In the genomic region with DNA sequence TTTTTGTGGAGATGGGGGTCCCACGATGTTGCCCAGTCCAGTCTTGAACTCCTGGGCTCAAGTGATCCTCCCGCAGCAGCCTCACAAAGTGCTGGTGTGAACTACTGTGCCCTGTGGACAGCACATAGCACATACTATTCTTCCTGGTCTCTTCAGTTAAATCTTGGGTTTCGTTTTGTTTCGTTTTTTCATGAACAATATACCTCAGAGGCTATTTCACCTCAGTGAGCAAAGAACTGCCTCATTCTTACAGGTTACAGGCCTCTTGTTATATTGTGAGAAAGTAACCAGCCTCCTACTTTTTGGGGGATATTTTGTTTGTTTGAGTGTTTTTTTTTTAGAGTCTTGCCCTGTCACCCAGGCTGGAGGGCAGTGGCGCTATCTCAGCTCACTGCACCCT, we compare ENCODE assay signal across 16 cellular contexts. TPM values are rescaled to one million over a fixed set of nuclear protein-coding genes. Genes with fewer than 3 reads are reported as not detected.
DNase-seq lines count a peak whose midpoint lies in the region; ATAC-seq and TF ChIP-seq lines count a peak whose summit lies in the region.
"Had no signal": no experiment of that assay in that cellular context is flagged by ENCODE, and none has a peak within 500 bp of the region (broad histone marks: within the 10 kb centered on the region; RNA-seq: fewer than 3 reads in every experiment).

No MANE protein-coding gene starts in this region.

- no peaks in the 10 kb centered on the region for H3K27me3 ChIP-seq in mammary epithelial cell (ENCODE audit: insufficient read depth, low read length)
- H3K27me3 ChIP-seq in upper lobe of left lung: no peaks in the 10 kb centered on the region
- H3K27me3 ChIP-seq: ascending aorta, foreskin keratinocyte had no signal

- 64% methylated on average over 5 of the region's 5 CpGs for WGBS in mammary epithelial cell (ENCODE audit: low coverage, missing lambda C conversion rate)
- WGBS in upper lobe of left lung, 2 donors: 53 to 61% methylated on average over 5 of the region's 5 CpGs

- peaks cover 41% of the 10 kb centered on the region for H3K4me1 Mint-ChIP-seq in MCF 10A (ENCODE audit: insufficient read depth, unreplicated experiment)

- no peak overlapping the region for H3K4me2 ChIP-seq in mammary epithelial cell (ENCODE audit: insufficient read depth, low read depth, low read length)

- POLR2A ChIA-PET in MCF 10A (lab: Yijun Ruan, JAX): interaction anchor here (0.6 to 7.7 kb wide), 7 partner anchors 16 to 142 kb away, joined by 3 to 189 read pairs (median 10); a partner anchor contains a TSS

- peaks cover 43% of the 10 kb centered on the region for H3K36me3 Mint-ChIP-seq in MCF 10A (ENCODE audit: insufficient read depth, unreplicated experiment)

- no peaks in the 10 kb centered on the region for H3K27me3 Mint-ChIP-seq in MCF 10A (ENCODE audit: insufficient read depth, unreplicated experiment)
- H3K27me3 Mint-ChIP-seq: activated CD4-positive, alpha-beta T cell treated with anti-CD3 and anti-CD28 coated beads, Interleukin-2, amount 10 ng/mL, durations not matched to agents 24 days and 14 days had no signal

- H4K20me1 ChIP-seq in mammary epithelial cell (ENCODE audit: insufficient read depth, low read length): no peaks in the 10 kb centered on the region

- in situ Hi-C loops in mammary epithelial cell (cut with MboI; ENCODE audit: low sequenced_read_pairs in 2 of 2) (no loop called here), KBM-7 (cut with MboI; ENCODE audit: low pct_unique_long_range_greater_than_20kb, low sequenced_read_pairs) (no loop called here)

- no peak overlapping the region for H3K27ac ChIP-seq in mammary epithelial cell (ENCODE audit: insufficient read depth, low read depth, low read length)
- H3K27ac ChIP-seq in upper lobe of left lung: peak overlapping the region; percentile 63 to 81 (median 74)
- H3K27ac ChIP-seq: ascending aorta, foreskin keratinocyte had no signal

- TF ChIP-seq CTCF in MCF 10A (IDR thresholded peaks at IDR 0.05; ENCODE audit: unreplicated experiment): no peak
- TF ChIP-seq CTCF in mammary epithelial cell (conservative IDR thresholded peaks at IDR 0.05 in 1 of 2, IDR thresholded peaks at IDR 0.05 in 1 of 2; ENCODE audit: extremely low read depth in 1 of 2, insufficient read depth in 1 of 2, low read depth in 1 of 2, low read length in 2 of 2): no peak
- TF ChIP-seq CTCF in upper lobe of left lung (IDR thresholded peaks at IDR 0.05): no peak

- H2AFZ ChIP-seq in mammary epithelial cell (ENCODE audit: low read depth, low read length): no peak overlapping the region

- H3K4me3 ChIP-seq in mammary epithelial cell (replicated peaks in 1 of 3; ENCODE audit: insufficient read depth in 1 of 3, low read depth in 2 of 3, low read length in 3 of 3): no peak overlapping the region
- H3K4me3 ChIP-seq in upper lobe of left lung: no peak overlapping the region
- H3K4me3 ChIP-seq: ascending aorta, HAP-1 had no signal

- no peak for TF ChIP-seq POLR2A in upper lobe of left lung (IDR thresholded peaks at IDR 0.05)

- H3K79me2 ChIP-seq in mammary epithelial cell (ENCODE audit: insufficient read depth, low read length): peaks cover 4% of the 10 kb centered on the region

- no peak for TF ChIP-seq EP300 in upper lobe of left lung (IDR thresholded peaks at IDR 0.05)

- H3K4me1 ChIP-seq in mammary epithelial cell (ENCODE audit: insufficient read depth, low read length) (peaks cover 35% of the 10 kb centered on the region), upper lobe of left lung (peaks cover 22 to 40% (median 34%) of the 10 kb centered on the region in 4 donors)
- H3K4me1 ChIP-seq: HAP-1 had no signal

- CTCF ChIA-PET in MCF 10A (lab: Yijun Ruan, JAX) (interaction anchor here (0.6 to 2.8 kb wide), 6 partner anchors 15 to 613 kb away, joined by 3 to 14 read pairs (median 4); no protein-coding TSS in a partner anchor), mammary epithelial cell (lab: Charles Lee; ENCODE audit: low non-redundant PET) (no interaction called here)

- peaks cover 8% of the 10 kb centered on the region for H3K9me3 Mint-ChIP-seq in MCF 10A (ENCODE audit: unreplicated experiment)
- H3K9me3 Mint-ChIP-seq: activated CD4-positive, alpha-beta T cell treated with anti-CD3 and anti-CD28 coated beads, Interleukin-2, amount 10 ng/mL, durations not matched to agents 24 days and 14 days; nephron progenitor cell had no signal

- no peak overlapping the region for H3K9ac ChIP-seq in mammary epithelial cell (ENCODE audit: insufficient read depth, low read length)

- intact Hi-C loops in MCF 10A (cut with micrococcal nuclease) (loop anchor here (5.0 kb wide), 1 partner anchor 141 kb away; no protein-coding TSS in a partner anchor), mammary epithelial cell (cut with micrococcal nuclease) (loop anchor here (5.0 kb wide), 2 partner anchors 89 to 204 kb away; no protein-coding TSS in a partner anchor)

- ATAC-seq in upper lobe of left lung (ENCODE audit: low FRiP score in 2 of 2): no peak
- ATAC-seq: foreskin keratinocyte had no signal

- BruUV-seq in MCF 10A (replicated peaks; lab: Mats Ljungman, UMichigan) (no TSS peak), mammary epithelial cell (replicated peaks; lab: Mats Ljungman, UMichigan) (no TSS peak)

- DNase-seq in MCF 10A (ENCODE audit: unreplicated experiment) (no peak), mammary epithelial cell (no peak), KBM-7 (peak; percentile 71), germinal center (ENCODE audit: low spot score) (peak; percentile 59), upper lobe of left lung (no peak), NOMO-1 (lab: John Stamatoyannopoulos, UW; ENCODE audit: unreplicated experiment in 2 of 2) (no peak), superior temporal gyrus (ENCODE audit: extremely low spot score) (no peak), DMS114 treated with DMSO at 0.1 percent for 48 hours (lab: John Stamatoyannopoulos, UW; ENCODE audit: unreplicated experiment) (no peak)
- DNase-seq: activated CD4-positive, alpha-beta T cell treated with anti-CD3 and anti-CD28 coated beads, Interleukin-2, amount 10 ng/mL, durations not matched to agents 24 days and 14 days; foreskin keratinocyte; NCI-H1105 treated with DMSO at 0.1 percent for 48 hours; nephron progenitor cell; substantia nigra had no signal

- dilution Hi-C loops in mammary epithelial cell (cut with HindIII; ENCODE audit: low sequenced_read_pairs): loop anchor here (5.0 kb wide), 3 partner anchors 44 to 224 kb away; a partner anchor contains a TSS

- H3K36me3 ChIP-seq in mammary epithelial cell (ENCODE audit: insufficient read depth, low read length) (no peaks in the 10 kb centered on the region), upper lobe of left lung (peaks cover 0 to 16% (median 0%) of the 10 kb centered on the region in 4 donors)
- H3K36me3 ChIP-seq: ascending aorta, HAP-1 had no signal

- peak overlapping the region; percentile 95 for H3K4me3 Mint-ChIP-seq in MCF 10A (ENCODE audit: unreplicated experiment)
- H3K4me3 Mint-ChIP-seq: activated CD4-positive, alpha-beta T cell treated with anti-CD3 and anti-CD28 coated beads, Interleukin-2, amount 10 ng/mL, durations not matched to agents 24 days and 14 days; nephron progenitor cell; T-helper 1 cell treated with Interleukin-12 subunit alpha and Interleukin-12 subunit beta and Interleukin-4 antibody, amounts not matched to agents 30 μg/mL and 1 μg/mL, for 36 hours had no signal

- no peaks in the 10 kb centered on the region for H3K9me3 ChIP-seq in mammary epithelial cell (replicated peaks; ENCODE audit: insufficient read depth, low read length)
- no peaks in the 10 kb centered on the region for H3K9me3 ChIP-seq in upper lobe of left lung
- H3K9me3 ChIP-seq: ascending aorta, HAP-1 had no signal

- peak overlapping the region; percentile 82 for H3K27ac Mint-ChIP-seq in MCF 10A (ENCODE audit: low read depth, unreplicated experiment)
- H3K27ac Mint-ChIP-seq: activated CD4-positive, alpha-beta T cell treated with anti-CD3 and anti-CD28 coated beads, Interleukin-2, amount 10 ng/mL, durations not matched to agents 24 days and 14 days; nephron progenitor cell had no signal

RNA-seq across cellular contexts. Expression of a gene that starts 1.3 kb away (rescaled TPM):
- total RNA-seq in MCF 10A (2022) (842 and 872 TPM in 2 replicates), mammary epithelial cell (100 to 1,000 TPM in 1 of 2 donors, 10 to 100 TPM in 1; 20.5 to 122 TPM), upper lobe of left lung (1,000 to 10,000 TPM in 2 of 6 donors, 100 to 1,000 TPM in 4; 461 to 1,221 (median 854) TPM)
- 142 TPM for polyA plus RNA-seq in mammary epithelial cell
- polyA minus RNA-seq in mammary epithelial cell: 403 TPM

RNA-seq across cellular contexts. Expression of a gene that starts 15.6 kb away (rescaled TPM):
- total RNA-seq in MCF 10A (2022) (115 and 124 TPM in 2 replicates), mammary epithelial cell (10 to 100 TPM; 50.2 to 95.9 TPM), upper lobe of left lung (100 to 1,000 TPM in 1 of 6 donors, 10 to 100 TPM in 5; 51.6 to 105 (median 69.0) TPM)
- 75.9 TPM for polyA plus RNA-seq in mammary epithelial cell
- 230 TPM for polyA minus RNA-seq in mammary epithelial cell

RNA-seq across cellular contexts. Expression of a gene that starts 17.7 kb away (rescaled TPM):
- 45.4 and 49.7 TPM in 2 replicates for total RNA-seq in MCF 10A (2022)
- 10 to 100 TPM; 45.0 to 73.3 TPM for total RNA-seq in mammary epithelial cell
- 46.8 TPM for polyA plus RNA-seq in mammary epithelial cell
- polyA minus RNA-seq in mammary epithelial cell: 28.9 TPM
- 100 to 1,000 TPM in 2 of 6 donors, 10 to 100 TPM in 4; 59.6 to 423 (median 74.3) TPM for total RNA-seq in upper lobe of left lung

RNA-seq across cellular contexts. Expression of a gene that starts 45.5 kb away (rescaled TPM):
- total RNA-seq in MCF 10A (2022): 28.5 and 76.7 TPM in 2 replicates
- total RNA-seq in mammary epithelial cell: 10 to 100 TPM; 59.0 to 95.1 TPM
- polyA plus RNA-seq in mammary epithelial cell: 31.9 TPM
- 31.9 TPM for polyA minus RNA-seq in mammary epithelial cell
- 100 to 1,000 TPM in 1 of 6 donors, 10 to 100 TPM in 5; 24.9 to 109 (median 35.8) TPM for total RNA-seq in upper lobe of left lung
- total RNA-seq: ascending aorta had no signal

RNA-seq across cellular contexts. Expression of a gene that starts 50.7 kb away (rescaled TPM):
- total RNA-seq in MCF 10A (2022) (not detected in 2 replicates), mammary epithelial cell (under 1 TPM; 0.17 to 0.96 TPM), upper lobe of left lung (10 to 100 TPM; 13.9 to 53.4 (median 24.1) TPM)
- not detected for polyA plus RNA-seq in mammary epithelial cell
- not detected for polyA minus RNA-seq in mammary epithelial cell

Comparison
In these comparisons a context has a peak if more than half of its experiments do, and no peak if none do; other contexts are left out.
1. DNase-seq: peak in KBM-7 (single experiment) and germinal center (single experiment); none in MCF 10A (single experiment), mammary epithelial cell (single experiment), upper lobe of left lung (0 of 2), NOMO-1 (0 of 2), superior temporal gyrus (single experiment) and DMS114 treated with DMSO at 0.1 percent for 48 hours (single experiment).